ENCODE assay signal across 1 cellular context in genomic region chr11:69500285-69501120, GRCh38.
TF ChIP-seq lines count a peak whose summit lies in the region.

No MANE protein-coding gene starts in this region.

TF ChIP-seq in H1, 55 proteins besides CTCF, POLR2A, EP300 and RAD21:
- TF ChIP-seq ATF3 (IDR thresholded peaks at IDR 0.05; ENCODE audit: insufficient read depth, low read depth, low read length) (no peak), ZNF274 (IDR thresholded peaks at IDR 0.05; ENCODE audit: borderline replicate concordance, extremely low read depth, low read length) (no peak), HDAC2 (IDR thresholded peaks at IDR 0.05; ENCODE audit: borderline replicate concordance in 1 of 2, low read depth in 2 of 2, low read length in 2 of 2) (no peak), SUZ12 (IDR thresholded peaks at IDR 0.05; ENCODE audit: low read length) (no peak), JUN (IDR thresholded peaks at IDR 0.05; ENCODE audit: low read depth, low read length) (no peak), TAF1 (IDR thresholded peaks at IDR 0.05; ENCODE audit: low read depth, low read length) (no peak), BRCA1 (IDR thresholded peaks at IDR 0.05; ENCODE audit: low read depth, low read length) (no peak)
TF ChIP-seq in H1: peak in this region for 0.
